In the genomic region with DNA sequence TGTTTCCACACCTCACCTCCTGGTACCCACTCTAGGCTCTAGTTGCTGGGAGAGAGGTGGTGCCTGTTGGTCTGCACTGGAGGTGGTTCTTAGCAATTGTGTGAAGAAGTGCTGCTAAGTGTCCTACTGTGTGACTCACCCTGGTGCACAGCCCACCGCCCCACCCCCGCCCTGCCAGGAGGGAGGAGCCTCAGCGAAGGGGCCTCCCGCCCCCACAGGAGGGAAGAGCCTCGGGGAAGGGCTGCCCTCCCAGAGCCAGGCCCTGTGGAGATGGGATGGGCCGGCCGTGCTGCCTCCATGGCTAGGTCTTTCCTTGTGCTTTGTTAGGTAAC, we compare ENCODE assay signal across 1 cellular context.
TF ChIP-seq lines count a peak whose summit lies in the region.

No MANE protein-coding gene starts in this region.

TF ChIP-seq in H1, 55 proteins besides CTCF, POLR2A, EP300 and RAD21:
- TF ChIP-seq HDAC2 (IDR thresholded peaks at IDR 0.05; ENCODE audit: borderline replicate concordance in 1 of 2, low read depth in 2 of 2, low read length in 2 of 2) (0 out of 4 replicates have a peak, but pooled peaks of 1 of the 2 experiments have one; percentile 47), SP1 (IDR thresholded peaks at IDR 0.05; ENCODE audit: low read depth, low read length) (peak; percentile 36; the same call in 1 of the 2 replicates), JUND (IDR thresholded peaks at IDR 0.05; ENCODE audit: low read length) (peak; percentile 73; the same call in 1 of the 2 replicates), NANOG (IDR thresholded peaks at IDR 0.05; ENCODE audit: insufficient read depth, low read depth, low read length, poor library complexity, severe bottlenecking) (no peak), KDM5A (IDR thresholded peaks at IDR 0.05; ENCODE audit: low read length) (no peak), SRF (IDR thresholded peaks at IDR 0.05; ENCODE audit: low read depth, low read length) (no peak), SIX5 (IDR thresholded peaks at IDR 0.05; ENCODE audit: low read depth, low read length) (no peak), EGR1 (IDR thresholded peaks at IDR 0.05; ENCODE audit: borderline replicate concordance, low read depth, low read length) (peak; percentile 66; the same call in 1 of the 2 replicates), CBX5 (IDR thresholded peaks at IDR 0.05; ENCODE audit: low read depth, low read length) (no peak)
- TF ChIP-seq, protein P1, sequence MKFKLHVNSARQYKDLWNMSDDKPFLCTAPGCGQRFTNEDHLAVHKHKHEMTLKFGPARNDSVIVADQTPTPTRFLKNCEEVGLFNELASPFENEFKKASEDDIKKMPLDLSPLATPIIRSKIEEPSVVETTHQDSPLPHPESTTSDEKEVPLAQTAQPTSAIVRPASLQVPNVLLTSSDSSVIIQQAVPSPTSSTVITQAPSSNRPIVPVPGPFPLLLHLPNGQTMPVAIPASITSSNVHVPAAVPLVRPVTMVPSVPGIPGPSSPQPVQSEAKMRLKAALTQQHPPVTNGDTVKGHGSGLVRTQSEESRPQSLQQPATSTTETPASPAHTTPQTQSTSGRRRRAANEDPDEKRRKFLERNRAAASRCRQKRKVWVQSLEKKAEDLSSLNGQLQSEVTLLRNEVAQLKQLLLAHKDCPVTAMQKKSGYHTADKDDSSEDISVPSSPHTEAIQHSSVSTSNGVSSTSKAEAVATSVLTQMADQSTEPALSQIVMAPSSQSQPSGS (IDR thresholded peaks at IDR 0.05; ENCODE audit: low read length): no peak
- TF ChIP-seq, protein P2, sequence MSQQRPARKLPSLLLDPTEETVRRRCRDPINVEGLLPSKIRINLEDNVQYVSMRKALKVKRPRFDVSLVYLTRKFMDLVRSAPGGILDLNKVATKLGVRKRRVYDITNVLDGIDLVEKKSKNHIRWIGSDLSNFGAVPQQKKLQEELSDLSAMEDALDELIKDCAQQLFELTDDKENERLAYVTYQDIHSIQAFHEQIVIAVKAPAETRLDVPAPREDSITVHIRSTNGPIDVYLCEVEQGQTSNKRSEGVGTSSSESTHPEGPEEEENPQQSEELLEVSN (IDR thresholded peaks at IDR 0.05): no peak
